31 cellular contexts compared by ENCODE assay signal in the genomic region with DNA sequence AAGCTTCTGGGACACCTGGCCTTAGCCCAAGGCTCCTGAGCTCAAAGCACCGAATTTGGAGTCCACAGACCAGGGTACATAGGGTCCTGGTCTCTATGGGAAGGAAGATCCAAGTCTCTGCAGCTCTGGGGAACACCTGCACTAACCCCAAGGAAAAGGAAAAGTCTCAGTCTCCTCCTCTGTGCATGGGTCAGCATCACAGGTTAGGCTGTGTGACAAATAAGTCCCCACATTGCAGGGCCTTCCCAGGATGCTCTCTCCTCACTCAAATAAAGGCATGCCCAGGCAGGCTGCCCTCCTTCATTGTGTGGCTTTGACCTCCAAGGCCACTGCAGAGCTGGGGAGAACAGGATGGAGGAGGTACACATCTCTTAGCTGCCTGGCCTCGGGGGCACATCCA.
"Had no signal": no experiment of that assay in that cellular context is flagged by ENCODE, and none has a peak within 500 bp of the region (broad histone marks: within the 10 kb centered on the region; RNA-seq: fewer than 3 reads in every experiment).

No MANE protein-coding gene starts in this region.

- H3K27me3 ChIP-seq: heart left ventricle had no signal

- H3K27ac ChIP-seq: brain microvascular endothelial cell, heart left ventricle, WERI-Rb-1 had no signal

- H3K4me3 Mint-ChIP-seq: activated B cell treated with CpG ODN at 0.5 μM for 24 hours; activated CD8-positive, alpha-beta T cell treated with anti-CD3 and anti-CD28 coated beads for 36 hours; activated naive CD8-positive, alpha-beta T cell; activated T-cell treated with anti-CD3 and anti-CD28 coated beads, Interleukin-2, amount 50 U/mL, for 4 hours; activated T-helper 17 cell treated with anti-CD3 and anti-CD28 coated beads, Interleukin-2, amount 50 U/mL, for 72 hours; effector memory CD8-positive, alpha-beta T cell; T-helper 17 cell; T-helper 2 cell treated with Interferon-gamma antibody and Interleukin-4, amounts not matched to agents 5 μg/mL and 100 μg/mL, for 36 hours had no signal

- DNase-seq: activated B cell treated with CpG ODN at 0.5 μM for 24 hours; activated CD4-positive, alpha-beta T cell treated with anti-CD3 and anti-CD28 coated beads for 48 hours; activated CD4-positive, alpha-beta T cell treated with anti-CD3 and anti-CD28 coated beads, Interleukin-2, amount 50 U/mL, for 1 hour; activated CD4-positive, alpha-beta T cell treated with anti-CD3 and anti-CD28 coated beads, Interleukin-2, amount 50 U/mL, for 48 hours; activated CD8-positive, alpha-beta memory T cell treated with anti-CD3 and anti-CD28 coated beads for 24 hours; activated CD8-positive, alpha-beta T cell treated with anti-CD3 and anti-CD28 coated beads for 36 hours; activated effector memory CD4-positive, alpha-beta T cell treated with Interleukin-2 at 50 U/mL for 16 hours; activated gamma-delta T cell treated with Interleukin-2 at 50 U/mL for 16 hours; activated naive CD4-positive, alpha-beta T cell treated with anti-CD3 and anti-CD28 coated beads, Interleukin-2, amount 50 U/mL, for 16 hours; activated naive CD4-positive, alpha-beta T cell treated with Interleukin-2 at 50 U/mL for 16 hours; activated T-cell treated with anti-CD3 and anti-CD28 coated beads, Interleukin-2, amount 50 U/mL, for 4 hours; amniotic stem cell; anterior cingulate cortex; brain microvascular endothelial cell; caudate nucleus; cortex of kidney; dermis blood vessel endothelial cell; effector CD4-positive, alpha-beta T cell; effector memory CD8-positive, alpha-beta T cell; erythroblast; foreskin fibroblast; glutamatergic neuron; heart left ventricle; T-helper 1 cell; T-helper 17 cell; T1000; WERI-Rb-1 had no signal

- H3K9me3 Mint-ChIP-seq: activated CD8-positive, alpha-beta T cell treated with anti-CD3 and anti-CD28 coated beads for 36 hours; activated T-helper 17 cell treated with anti-CD3 and anti-CD28 coated beads, Interleukin-2, amount 50 U/mL, for 72 hours; effector memory CD8-positive, alpha-beta T cell; T-helper 2 cell treated with Interferon-gamma antibody and Interleukin-4, amounts not matched to agents 5 μg/mL and 100 μg/mL, for 36 hours had no signal

- H3K27me3 Mint-ChIP-seq: activated CD8-positive, alpha-beta T cell treated with anti-CD3 and anti-CD28 coated beads for 36 hours; activated naive CD8-positive, alpha-beta T cell; activated T-helper 17 cell treated with anti-CD3 and anti-CD28 coated beads, Interleukin-2, amount 50 U/mL, for 72 hours had no signal

- H3K4me1 Mint-ChIP-seq: activated B cell treated with CpG ODN at 0.5 μM for 24 hours; activated T-helper 17 cell treated with anti-CD3 and anti-CD28 coated beads, Interleukin-2, amount 50 U/mL, for 72 hours had no signal

- H3K27ac Mint-ChIP-seq: activated B cell treated with CpG ODN at 0.5 μM for 24 hours; activated CD8-positive, alpha-beta T cell treated with anti-CD3 and anti-CD28 coated beads for 36 hours; activated naive CD8-positive, alpha-beta T cell; activated T-helper 17 cell treated with anti-CD3 and anti-CD28 coated beads, Interleukin-2, amount 50 U/mL, for 72 hours; effector memory CD8-positive, alpha-beta T cell; T-helper 17 cell; T-helper 2 cell treated with Interferon-gamma antibody and Interleukin-4, amounts not matched to agents 5 μg/mL and 100 μg/mL, for 36 hours had no signal

- H3K4me3 ChIP-seq: heart left ventricle had no signal

- H3K36me3 ChIP-seq: brain microvascular endothelial cell, heart left ventricle, WERI-Rb-1 had no signal

- ATAC-seq: activated CD4-positive, CD25-positive, alpha-beta regulatory T cell treated with anti-CD3 and anti-CD28 coated beads, Interleukin-2, amount 50 U/mL, for 24 hours; activated CD8-positive, alpha-beta T cell treated with anti-CD3 and anti-CD28 coated beads for 36 hours; activated T-cell treated with anti-CD3 and anti-CD28 coated beads, Interleukin-2, amount 50 U/mL, for 4 hours; activated T-helper 17 cell treated with anti-CD3 and anti-CD28 coated beads, Interleukin-2, amount 50 U/mL, for 72 hours; effector memory CD8-positive, alpha-beta T cell; heart left ventricle; T-helper 17 cell had no signal
